ENCODE assay signal across 8 cellular contexts in genomic region chr16:17070882-17071592, GRCh38.
A peak's percentile ranks its signal among the peaks of the same experiment; 100 is the strongest.
DNase-seq lines count a peak whose midpoint lies in the region; ATAC-seq and TF ChIP-seq lines count a peak whose summit lies in the region.

No MANE protein-coding gene starts in this region.

- H3K27me3 Mint-ChIP-seq in T-helper 2 cell treated with Interferon-gamma antibody and Interleukin-4, amounts not matched to agents 5 μg/mL and 100 μg/mL, for 36 hours (ENCODE audit: low read depth) = peaks cover 3% of the 10 kb centered on the region

- H3F3A ChIP-seq in MM.1S (ENCODE audit: insufficient read depth, low read length) = peaks cover 7% of the 10 kb centered on the region; the same call in 1 of the 2 replicates

- H3K27ac ChIP-seq in MM.1S (ENCODE audit: low read length) (peak overlapping the region; percentile 55; the same call in 1 of the 2 replicates), ascending aorta (no peak overlapping the region), transverse colon (peak overlapping the region; percentile 48 to 67 (median 54))

- H3K27me3 ChIP-seq in MM.1S (replicated peaks; ENCODE audit: insufficient read depth, low read length) = no peaks in the 10 kb centered on the region
- no peaks in the 10 kb centered on the region for H3K27me3 ChIP-seq in ascending aorta
- H3K27me3 ChIP-seq in transverse colon = no peaks in the 10 kb centered on the region

- peaks cover 6% of the 10 kb centered on the region for H3K4me1 Mint-ChIP-seq in T-helper 2 cell treated with Interferon-gamma antibody and Interleukin-4, amounts not matched to agents 5 μg/mL and 100 μg/mL, for 36 hours (ENCODE audit: low read depth)

- no peak overlapping the region for H3K27ac Mint-ChIP-seq in T-helper 2 cell treated with Interferon-gamma antibody and Interleukin-4, amounts not matched to agents 5 μg/mL and 100 μg/mL, for 36 hours

- peak overlapping the region; percentile 19 for H2AFZ ChIP-seq in MM.1S (ENCODE audit: low read length)

- peak overlapping the region; percentile 76 for H3K4me2 ChIP-seq in MM.1S (ENCODE audit: low read depth, low read length)

- intact Hi-C loops in ascending aorta (cut with DNase I) (no loop called here), transverse colon (cut with DNase I; ENCODE audit: low total_unique reads) (no loop called here)

- no peak for TF ChIP-seq POLR2A in transverse colon (IDR thresholded peaks at IDR 0.05)

- H3K9ac ChIP-seq in ES-I3 (ENCODE audit: low read depth, low read length) (peak overlapping the region; percentile 29; the same call in 1 of the 2 replicates), MM.1S (ENCODE audit: low read length) (peak overlapping the region; percentile 2; the same call in 1 of the 2 replicates)

- in situ Hi-C loops in transverse colon (cut with MboI; ENCODE audit: low pct_ligation_motif_present in 1 of 4, low pct_unique_long_range_greater_than_20kb in 1 of 4, low sequenced_read_pairs in 3 of 4) = no loop called here

- DNase-seq in MM.1S = peak; percentile 93
- DNase-seq in T-helper 2 cell treated with Interferon-gamma antibody and Interleukin-4, amounts not matched to agents 5 μg/mL and 100 μg/mL, for 36 hours (ENCODE audit: low spot score) = peak; percentile 57
- DNase-seq in ascending aorta (ENCODE audit: low spot score in 2 of 2) = peak; percentile 16 to 65
- peak in 41 of 56 donors; percentile 2 to 86 (median 41) for DNase-seq in nucleus accumbens (lab: John Stamatoyannopoulos, UW)
- DNase-seq in transverse colon = peak; percentile 76
- DNase-seq in NCI-H187 (lab: John Stamatoyannopoulos, UW) = no peak

- TF ChIP-seq CTCF in MM.1S (IDR thresholded peaks at IDR 0.05; ENCODE audit: low read length) = 0 out of 2 replicates have a peak, but pooled peaks have one; percentile 9
- TF ChIP-seq CTCF in ascending aorta (IDR thresholded peaks at IDR 0.05) = no peak
- TF ChIP-seq CTCF in transverse colon (IDR thresholded peaks at IDR 0.05) = peak in 1 of 5 experiments; percentile 2

- TF ChIP-seq EP300 in transverse colon (IDR thresholded peaks at IDR 0.05; ENCODE audit: low read depth) = no peak

- H3K9me2 ChIP-seq in MM.1S (replicated peaks; ENCODE audit: insufficient read depth, low read length) = no peaks in the 10 kb centered on the region

- H3K9me3 ChIP-seq in ES-I3 (ENCODE audit: control insufficient read depth, insufficient read depth, low read length) = no peaks in the 10 kb centered on the region
- no peaks in the 10 kb centered on the region for H3K9me3 ChIP-seq in MM.1S (replicated peaks; ENCODE audit: insufficient read depth, low read length)
- no peaks in the 10 kb centered on the region for H3K9me3 ChIP-seq in ascending aorta
- no peaks in the 10 kb centered on the region for H3K9me3 ChIP-seq in transverse colon

- H3K4me3 ChIP-seq in MM.1S (ENCODE audit: low read length) (peak overlapping the region; percentile 48), ascending aorta (no peak overlapping the region), transverse colon (peak overlapping the region in 3 of 4 donors; percentile 3 to 40 (median 14))

- H3K36me3 ChIP-seq in ES-I3 (ENCODE audit: insufficient read depth, low read length) = no peaks in the 10 kb centered on the region; the same call in 1 of the 2 replicates
- H3K36me3 ChIP-seq in MM.1S (replicated peaks; ENCODE audit: insufficient read depth, low read length) = no peaks in the 10 kb centered on the region
- no peaks in the 10 kb centered on the region for H3K36me3 ChIP-seq in ascending aorta
- H3K36me3 ChIP-seq in transverse colon = no peaks in the 10 kb centered on the region

- peak overlapping the region; percentile 52 for H3K4me3 Mint-ChIP-seq in T-helper 2 cell treated with Interferon-gamma antibody and Interleukin-4, amounts not matched to agents 5 μg/mL and 100 μg/mL, for 36 hours

- peak; percentile 70 for ATAC-seq in GM21717 (IDR thresholded peaks at IDR 0.05; ENCODE audit: unreplicated experiment)

- H4K20me1 ChIP-seq in MM.1S (ENCODE audit: insufficient read depth, low read length) = no peaks in the 10 kb centered on the region

- H3K9me3 Mint-ChIP-seq in T-helper 2 cell treated with Interferon-gamma antibody and Interleukin-4, amounts not matched to agents 5 μg/mL and 100 μg/mL, for 36 hours = no peaks in the 10 kb centered on the region

- 12 to 18% methylated on average over 6 to 16 of the region's 16 CpGs for WGBS in transverse colon (ENCODE audit: low coverage in 1 of 2), 2 donors

- H3K36me3 Mint-ChIP-seq in T-helper 2 cell treated with Interferon-gamma antibody and Interleukin-4, amounts not matched to agents 5 μg/mL and 100 μg/mL, for 36 hours (ENCODE audit: low read depth) = no peaks in the 10 kb centered on the region

- H3K4me1 ChIP-seq in ES-I3 (ENCODE audit: insufficient read depth, low read length) (peaks cover 11% of the 10 kb centered on the region; the same call in 1 of the 2 replicates), MM.1S (ENCODE audit: low read length) (no peaks in the 10 kb centered on the region), ascending aorta (no peaks in the 10 kb centered on the region), transverse colon (peaks cover 0 to 16% (median 8%) of the 10 kb centered on the region in 4 donors)

- H3K79me2 ChIP-seq in MM.1S (ENCODE audit: low read length) = no peaks in the 10 kb centered on the region

Comparison
In these comparisons a context has a peak if more than half of its experiments do, and no peak if none do; other contexts are left out.
1. DNase-seq: peak in MM.1S (single experiment), T-helper 2 cell treated with Interferon-gamma antibody and Interleukin-4, amounts not matched to agents 5 μg/mL and 100 μg/mL, for 36 hours (single experiment), ascending aorta (2 of 2), nucleus accumbens (41 of 56) and transverse colon (single experiment); none in NCI-H187 (0 of 2).
2. H3K27ac ChIP-seq: peak in MM.1S (single experiment) and transverse colon (4 of 4); none in ascending aorta (0 of 2).
3. H3K4me3 ChIP-seq: peak in MM.1S (single experiment) and transverse colon (3 of 4); none in ascending aorta (0 of 2).